In genomic region chr3:134312873-134313838, GRCh38 we compare ENCODE assay signal across 8 cellular contexts.
A peak's percentile ranks its signal among the peaks of the same experiment; 100 is the strongest.
DNase-seq lines count a peak whose midpoint lies in the region; ATAC-seq and TF ChIP-seq lines count a peak whose summit lies in the region.

No MANE protein-coding gene starts in this region.

- H3K27me3 ChIP-seq in stomach smooth muscle (ENCODE audit: control insufficient read depth in 1 of 2, insufficient read depth in 2 of 2, low read length in 2 of 2) (no peaks in the 10 kb centered on the region), A673 (replicated peaks; ENCODE audit: insufficient read depth, low read depth, low read length, poor library complexity) (no peaks in the 10 kb centered on the region)

- H3K27me3 Mint-ChIP-seq in activated CD4-positive, alpha-beta T cell treated with anti-CD3 and anti-CD28 coated beads for 36 hours, result peaks cover 25% of the 10 kb centered on the region

- H3K4me1 ChIP-seq in stomach smooth muscle (ENCODE audit: control insufficient read depth, insufficient read depth, low read length) (peaks cover 47% of the 10 kb centered on the region), A673 (ENCODE audit: insufficient read depth, low read length, poor library complexity, severe bottlenecking) (peaks cover 17% of the 10 kb centered on the region)

- peak overlapping the region; percentile 85 for H3K27ac ChIP-seq in cingulate gyrus (ENCODE audit: low read depth, low read length)
- H3K27ac ChIP-seq in stomach smooth muscle (ENCODE audit: low read length), result peak overlapping the region; percentile 86
- H3K27ac ChIP-seq in A673 (ENCODE audit: low read depth, low read length, poor library complexity, severe bottlenecking), result no peak overlapping the region

- H3K9ac ChIP-seq in stomach smooth muscle (ENCODE audit: low read length in 2 of 2), result peak overlapping the region; percentile 86 to 90

- H3K9me3 Mint-ChIP-seq in activated CD4-positive, alpha-beta T cell treated with anti-CD3 and anti-CD28 coated beads for 36 hours (ENCODE audit: low read depth), result no peaks in the 10 kb centered on the region

- POLR2A ChIA-PET in activated CD4-positive, alpha-beta T cell treated with anti-CD3 and anti-CD28 coated beads for 36 hours (lab: Charles Lee), result no interaction called here
- POLR2A ChIA-PET in A673 (lab: Charles Lee; ENCODE audit: low non-redundant PET), result no interaction called here

- H3K36me3 Mint-ChIP-seq in activated CD4-positive, alpha-beta T cell treated with anti-CD3 and anti-CD28 coated beads for 36 hours (ENCODE audit: low read depth), result no peaks in the 10 kb centered on the region

- BruUV-seq in A673 (replicated peaks; lab: Mats Ljungman, UMichigan), result no TSS peak

- peak; percentile 17 for ATAC-seq in activated CD4-positive, alpha-beta T cell treated with anti-CD3 and anti-CD28 coated beads for 36 hours
- no peak for ATAC-seq in GM18505 (IDR thresholded peaks at IDR 0.05; ENCODE audit: unreplicated experiment)

- intact Hi-C loops in activated CD4-positive, alpha-beta T cell treated with anti-CD3 and anti-CD28 coated beads for 36 hours (cut with DNase I, micrococcal nuclease), result no loop called here
- intact Hi-C loops in A673 (cut with micrococcal nuclease; ENCODE audit: unreplicated experiment), result no loop called here

- H3K9me3 ChIP-seq in stomach smooth muscle (ENCODE audit: control insufficient read depth in 2 of 2, low read length in 2 of 2) (no peaks in the 10 kb centered on the region), A673 (ENCODE audit: low read depth, low read length, poor library complexity, severe bottlenecking) (no peaks in the 10 kb centered on the region)

- H3K36me3 ChIP-seq in stomach smooth muscle (ENCODE audit: control insufficient read depth in 2 of 2, insufficient read depth in 2 of 2, low read length in 2 of 2), result no peaks in the 10 kb centered on the region
- no peaks in the 10 kb centered on the region for H3K36me3 ChIP-seq in A673 (ENCODE audit: insufficient read depth, low read length, poor library complexity, severe bottlenecking)

- TF ChIP-seq CTCF in A673 (conservative IDR thresholded peaks at IDR 0.05; ENCODE audit: low read depth, low read length), result no peak

- no peak for DNase-seq in activated CD4-positive, alpha-beta T cell treated with anti-CD3 and anti-CD28 coated beads for 36 hours
- DNase-seq in activated CD4-positive, alpha-beta T cell treated with anti-CD3 and anti-CD28 coated beads for 1 hour, result no peak
- DNase-seq in kidney tubule cell (ENCODE audit: low spot score) (peak; percentile 85), cerebellar cortex (ENCODE audit: low spot score) (no peak), A673 (ENCODE audit: low spot score) (no peak)

- H3K4me3 Mint-ChIP-seq in activated CD4-positive, alpha-beta T cell treated with anti-CD3 and anti-CD28 coated beads for 36 hours, result no peak overlapping the region

- peaks cover 3% of the 10 kb centered on the region for H3K4me1 Mint-ChIP-seq in activated CD4-positive, alpha-beta T cell treated with anti-CD3 and anti-CD28 coated beads for 36 hours

- CTCF ChIA-PET in activated CD4-positive, alpha-beta T cell treated with anti-CD3 and anti-CD28 coated beads for 36 hours (lab: Charles Lee), result interaction anchor here (1.2 to 1.4 kb wide), 3 partner anchors 10 to 120 kb away, joined by 3 to 4 read pairs (median 3); no protein-coding TSS in a partner anchor
- CTCF ChIA-PET in A673 (lab: Charles Lee), result no interaction called here

- no peak overlapping the region for H3K27ac Mint-ChIP-seq in activated CD4-positive, alpha-beta T cell treated with anti-CD3 and anti-CD28 coated beads for 36 hours

- TF ChIP-seq POLR2A in GM18505 (IDR thresholded peaks at IDR 0.05; ENCODE audit: borderline replicate concordance, extremely low read depth, insufficient read depth, insufficient read length), result no peak

- H3K4me3 ChIP-seq in stomach smooth muscle (ENCODE audit: low read length in 2 of 2), result peak overlapping the region; percentile 69 to 77
- H3K4me3 ChIP-seq in A673 (ENCODE audit: low read depth, low read length, poor library complexity, severe bottlenecking), result no peak overlapping the region
